ENCODE assay signal across 8 cellular contexts in genomic region chrX:30713061-30713525, GRCh38. TPM values are rescaled to one million over a fixed set of nuclear protein-coding genes. Genes with fewer than 3 reads are reported as not detected.
DNase-seq lines count a peak whose midpoint lies in the region; ATAC-seq and TF ChIP-seq lines count a peak whose summit lies in the region.

No MANE protein-coding gene starts in this region.

- no peak overlapping the region for H3K4me3 ChIP-seq in WI38 (ENCODE audit: low read depth, low read length)

- no peaks in the 10 kb centered on the region for H3K36me3 Mint-ChIP-seq in mesothelial cell of epicardium

- DNase-seq in AG09319 (ENCODE audit: extremely low read depth, low read depth) = peak; percentile 22
- peak; percentile 2 for DNase-seq in NCI-H1105 (lab: John Stamatoyannopoulos, UW)
- DNase-seq in dermis blood vessel endothelial cell = peak; percentile 74
- DNase-seq in mesothelial cell of epicardium (ENCODE audit: low spot score in 2 of 2, unreplicated experiment in 2 of 2) = peak; percentile 27 to 63
- peak; percentile 22 for DNase-seq in stromal cell of bone marrow (ENCODE audit: low read depth)

- no peaks in the 10 kb centered on the region for H3K9me3 Mint-ChIP-seq in mesothelial cell of epicardium

- H3K4me3 Mint-ChIP-seq in mesothelial cell of epicardium = no peak overlapping the region

- no peaks in the 10 kb centered on the region for H3K27me3 Mint-ChIP-seq in mesothelial cell of epicardium (ENCODE audit: low read depth)

- H3K27ac Mint-ChIP-seq in mesothelial cell of epicardium = no peak overlapping the region

- H3K4me1 Mint-ChIP-seq in mesothelial cell of epicardium = peaks cover 13% of the 10 kb centered on the region

- ATAC-seq in GM18502 (IDR thresholded peaks at IDR 0.05; ENCODE audit: poor library complexity, unreplicated experiment) = peak; percentile 98
- peak; percentile 99 for ATAC-seq in HG02840 (IDR thresholded peaks at IDR 0.05; ENCODE audit: low FRiP score, unreplicated experiment)

- TF ChIP-seq CTCF in AG09319 (IDR thresholded peaks at IDR 0.05; ENCODE audit: low read depth, low read length) (peak; percentile 74), WI38 (IDR thresholded peaks at IDR 0.05; ENCODE audit: low read depth, low read length) (peak; percentile 52), mesothelial cell of epicardium (IDR thresholded peaks at IDR 0.05; ENCODE audit: unreplicated experiment) (peak; percentile 32)

RNA-seq across cellular contexts. Expression of gene GK, which starts 59.9 kb away (rescaled TPM):
- total RNA-seq in dermis blood vessel endothelial cell (1.7 and 3.7 TPM in 2 replicates), mesothelial cell of epicardium (7.5 to 8.2 TPM (median 8.0 TPM) in 3 replicates)

Comparison
In these comparisons a context has a peak if more than half of its experiments do, and no peak if none do; other contexts are left out.
1. DNase-seq: peak in every context shown above with its lines; median percentile 74 in dermis blood vessel endothelial cell; 45 in mesothelial cell of epicardium; 22 in AG09319; 22 in stromal cell of bone marrow; 2 in NCI-H1105.